Comparison of ENCODE assay signal across 19 cellular contexts in the genomic region with DNA sequence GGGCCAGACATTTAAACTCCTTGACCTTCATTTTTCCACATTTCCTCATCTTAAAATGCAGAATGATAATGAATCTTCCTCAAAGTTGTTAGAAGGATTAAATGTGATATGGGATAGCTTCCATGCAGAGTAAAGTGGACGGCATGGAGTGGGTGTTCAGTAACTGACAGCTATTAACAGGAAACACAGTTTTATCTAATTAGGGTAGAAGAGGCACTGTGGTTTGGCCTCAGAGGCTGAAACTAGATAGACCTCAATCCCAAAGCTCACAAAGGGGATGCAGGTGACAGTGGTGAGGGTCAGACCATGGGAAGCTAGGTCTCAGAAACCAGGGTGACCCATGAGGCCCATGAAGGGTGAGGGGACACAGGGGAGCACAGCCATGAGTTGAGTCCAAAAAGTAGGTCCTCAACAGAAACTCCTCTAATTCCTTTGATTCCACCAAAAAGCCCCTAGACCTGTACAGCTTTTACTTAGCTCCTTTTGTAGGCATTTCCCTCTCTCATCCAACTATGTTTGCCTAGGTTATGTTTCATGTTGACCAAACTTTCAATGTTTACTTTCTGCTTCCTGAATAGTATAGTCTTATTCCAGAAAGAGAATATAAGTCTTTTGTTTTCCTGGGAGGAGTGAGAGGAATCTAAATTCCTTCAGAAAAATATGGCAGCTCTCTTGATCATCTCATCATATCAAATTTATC. TPM values are rescaled to one million over a fixed set of nuclear protein-coding genes. Genes with fewer than 3 reads are reported as not detected.
A peak's percentile ranks its signal among the peaks of the same experiment; 100 is the strongest.
DNase-seq lines count a peak whose midpoint lies in the region; ATAC-seq and TF ChIP-seq lines count a peak whose summit lies in the region.
"Had no signal": no experiment of that assay in that cellular context is flagged by ENCODE, and none has a peak within 500 bp of the region (broad histone marks: within the 10 kb centered on the region; RNA-seq: fewer than 3 reads in every experiment).

No MANE protein-coding gene starts in this region.

- BruUV-seq in OCI-LY7 (replicated peaks; lab: Mats Ljungman, UMichigan): no TSS peak

- H3K9me2 ChIP-seq in OCI-LY7 (ENCODE audit: insufficient read depth, low read length): no peaks in the 10 kb centered on the region

- H3K4me2 ChIP-seq in OCI-LY7 (ENCODE audit: low read length): no peak overlapping the region

- TF ChIP-seq RAD21 in liver (IDR thresholded peaks at IDR 0.05): no peak

- POLR2A ChIA-PET in OCI-LY7 (lab: Charles Lee): interaction anchor here (1.4 to 1.5 kb wide), 3 partner anchors 9 to 27 kb away, joined by 3 to 6 read pairs (median 4); no protein-coding TSS in a partner anchor

- no peaks in the 10 kb centered on the region for H3K36me3 Mint-ChIP-seq in activated naive CD8-positive, alpha-beta T cell treated with anti-CD3 and anti-CD28 coated beads for 36 hours
- H3K36me3 Mint-ChIP-seq: activated CD4-positive, alpha-beta memory T cell treated with anti-CD3 and anti-CD28 coated beads for 36 hours; activated naive CD8-positive, alpha-beta T cell treated with anti-CD3 and anti-CD28 coated beads, Interleukin-2, amount 10 ng/mL, durations not matched to agents 7 days and 5 days had no signal

- H3K27ac Mint-ChIP-seq in activated naive CD8-positive, alpha-beta T cell treated with anti-CD3 and anti-CD28 coated beads for 36 hours: no peak overlapping the region
- H3K27ac Mint-ChIP-seq: activated CD4-positive, alpha-beta memory T cell treated with anti-CD3 and anti-CD28 coated beads for 36 hours; activated naive CD8-positive, alpha-beta T cell treated with anti-CD3 and anti-CD28 coated beads, Interleukin-2, amount 10 ng/mL, durations not matched to agents 7 days and 5 days had no signal

- H3K4me3 ChIP-seq in liver (ENCODE audit: low read depth in 1 of 3, low read length in 3 of 3): no peak overlapping the region
- no peak overlapping the region for H3K4me3 ChIP-seq in OCI-LY7 (ENCODE audit: low read depth, low read length, poor library complexity, severe bottlenecking)
- H3K4me3 ChIP-seq: pancreas, SK-N-MC, testis had no signal

- no peaks in the 10 kb centered on the region for H3K27me3 ChIP-seq in liver (ENCODE audit: control insufficient read depth in 4 of 4, insufficient read depth in 4 of 4, low read length in 3 of 4)
- H3K27me3 ChIP-seq: foreskin keratinocyte, pancreas, testis had no signal

- CTCF ChIA-PET in OCI-LY7 (lab: Charles Lee; ENCODE audit: unreplicated experiment): no interaction called here

- H3K27ac ChIP-seq in liver (ENCODE audit: low read depth in 1 of 2, low read length in 2 of 2) (peak overlapping the region; percentile 70 to 73), OCI-LY7 (ENCODE audit: low read depth, low read length, poor library complexity, severe bottlenecking) (no peak overlapping the region)
- H3K27ac ChIP-seq: foreskin keratinocyte, pancreas, SK-N-MC, testis had no signal

- H2AFZ ChIP-seq in OCI-LY7 (ENCODE audit: low read length): no peak overlapping the region

- H3K27me3 Mint-ChIP-seq in activated naive CD8-positive, alpha-beta T cell treated with anti-CD3 and anti-CD28 coated beads for 36 hours: no peaks in the 10 kb centered on the region
- H3K27me3 Mint-ChIP-seq: activated CD4-positive, alpha-beta memory T cell treated with anti-CD3 and anti-CD28 coated beads for 36 hours; activated naive CD8-positive, alpha-beta T cell treated with anti-CD3 and anti-CD28 coated beads, Interleukin-2, amount 10 ng/mL, durations not matched to agents 7 days and 5 days had no signal

- 77% methylated on average over 1 of the region's 1 CpG for WGBS in liver

- DNase-seq in activated naive CD8-positive, alpha-beta T cell treated with anti-CD3 and anti-CD28 coated beads for 36 hours: no peak
- DNase-seq in OCI-LY7 (ENCODE audit: low spot score) (no peak), HuH-7.5 (ENCODE audit: low spot score) (no peak)
- DNase-seq: activated CD4-positive, alpha-beta memory T cell treated with anti-CD3 and anti-CD28 coated beads for 36 hours; activated naive CD8-positive, alpha-beta T cell treated with anti-CD3 and anti-CD28 coated beads, Interleukin-2, amount 10 ng/mL, durations not matched to agents 7 days and 5 days; activated T-cell treated with anti-CD3 and anti-CD28 coated beads, Interleukin-2, amount 50 U/mL, for 4 hours; AML-193; foreskin keratinocyte; left ventricle myocardium superior; NCI-H187 treated with DMSO at 0.1 percent for 48 hours; NCI-H524 treated with DMSO at 0.1 percent for 48 hours; pancreas; stimulated activated CD4-positive, alpha-beta T cell treated with anti-CD3 and anti-CD28 coated beads, Interleukin-4, amount 100 ng/mL, for 4 hours; testis had no signal

- peaks cover 12 to 65% (median 29%) of the 10 kb centered on the region in 4 donors for H3K4me1 ChIP-seq in liver (ENCODE audit: control insufficient read depth in 4 of 4, insufficient read depth in 4 of 4, low read length in 3 of 4)
- H3K4me1 ChIP-seq in OCI-LY7 (ENCODE audit: insufficient read depth, low read length, poor library complexity, severe bottlenecking): no peaks in the 10 kb centered on the region
- H3K4me1 ChIP-seq: foreskin keratinocyte, pancreas, testis had no signal

- no peaks in the 10 kb centered on the region for H4K20me1 ChIP-seq in OCI-LY7 (ENCODE audit: insufficient read depth, low read length)

- H3K4me3 Mint-ChIP-seq in activated naive CD8-positive, alpha-beta T cell treated with anti-CD3 and anti-CD28 coated beads for 36 hours: no peak overlapping the region
- H3K4me3 Mint-ChIP-seq: activated CD4-positive, alpha-beta memory T cell treated with anti-CD3 and anti-CD28 coated beads for 36 hours; activated naive CD8-positive, alpha-beta T cell treated with anti-CD3 and anti-CD28 coated beads, Interleukin-2, amount 10 ng/mL, durations not matched to agents 7 days and 5 days; activated T-cell treated with anti-CD3 and anti-CD28 coated beads, Interleukin-2, amount 50 U/mL, for 4 hours had no signal

- H3K36me3 ChIP-seq in liver (ENCODE audit: control insufficient read depth in 4 of 4, insufficient read depth in 3 of 4, low read depth in 1 of 4, low read length in 3 of 4) (no peaks in the 10 kb centered on the region), OCI-LY7 (ENCODE audit: insufficient read depth, low read length) (no peaks in the 10 kb centered on the region)
- H3K36me3 ChIP-seq: pancreas had no signal

- no peaks in the 10 kb centered on the region for H3K4me1 Mint-ChIP-seq in activated naive CD8-positive, alpha-beta T cell treated with anti-CD3 and anti-CD28 coated beads for 36 hours
- H3K4me1 Mint-ChIP-seq: activated naive CD8-positive, alpha-beta T cell treated with anti-CD3 and anti-CD28 coated beads, Interleukin-2, amount 10 ng/mL, durations not matched to agents 7 days and 5 days had no signal

- no peak overlapping the region for H3K9ac ChIP-seq in liver (ENCODE audit: low read depth in 1 of 2, low read length in 2 of 2)

- no peaks in the 10 kb centered on the region for H3K79me2 ChIP-seq in OCI-LY7 (ENCODE audit: insufficient read depth, low read depth, low read length)

- intact Hi-C loops in OCI-LY7 (cut with micrococcal nuclease; ENCODE audit: unreplicated experiment): no loop called here

- TF ChIP-seq CTCF in liver (IDR thresholded peaks at IDR 0.05; ENCODE audit: low read depth, low read length, missing input control) (no peak), OCI-LY7 (conservative IDR thresholded peaks at IDR 0.05; ENCODE audit: low read length) (no peak)

- ATAC-seq in GM18502 (IDR thresholded peaks at IDR 0.05; ENCODE audit: poor library complexity, unreplicated experiment): peak; percentile 69
- peak; percentile 65 for ATAC-seq in GM21423 (IDR thresholded peaks at IDR 0.05; ENCODE audit: unreplicated experiment)
- peak; percentile 67 for ATAC-seq in HG03457 (IDR thresholded peaks at IDR 0.05; ENCODE audit: unreplicated experiment)
- ATAC-seq: activated T-cell treated with anti-CD3 and anti-CD28 coated beads, Interleukin-2, amount 50 U/mL, for 4 hours; foreskin keratinocyte; left ventricle myocardium superior; pancreas had no signal

- H3K9me3 Mint-ChIP-seq in activated naive CD8-positive, alpha-beta T cell treated with anti-CD3 and anti-CD28 coated beads for 36 hours: no peaks in the 10 kb centered on the region
- H3K9me3 Mint-ChIP-seq: activated CD4-positive, alpha-beta memory T cell treated with anti-CD3 and anti-CD28 coated beads for 36 hours; activated naive CD8-positive, alpha-beta T cell treated with anti-CD3 and anti-CD28 coated beads, Interleukin-2, amount 10 ng/mL, durations not matched to agents 7 days and 5 days; activated T-cell treated with anti-CD3 and anti-CD28 coated beads, Interleukin-2, amount 50 U/mL, for 4 hours had no signal

- H3K9me3 ChIP-seq in liver (ENCODE audit: control insufficient read depth in 4 of 4, low read length in 3 of 4) (no peaks in the 10 kb centered on the region), OCI-LY7 (ENCODE audit: low read length) (no peaks in the 10 kb centered on the region)
- H3K9me3 ChIP-seq: pancreas, testis had no signal

TF ChIP-seq in liver, 16 proteins besides CTCF, POLR2A, EP300 and RAD21 (continues in another document):
- no peak for TF ChIP-seq REST (IDR thresholded peaks at IDR 0.05)
- no peak for TF ChIP-seq HNF4G (IDR thresholded peaks at IDR 0.05)

RNA-seq across cellular contexts. Expression of gene GLDC, which starts 27.9 kb away (rescaled TPM):
- total RNA-seq in liver: 100 to 1,000 TPM in 1 of 2 donors, 10 to 100 TPM in 1; 55.9 to 102 TPM
- polyA plus RNA-seq in liver: 10 to 100 TPM; 26.7 to 62.8 TPM
- total RNA-seq in activated naive CD8-positive, alpha-beta T cell treated with anti-CD3 and anti-CD28 coated beads for 36 hours: under 1 TPM; 0.64 to 0.68 TPM
- not detected in 2 replicates for total RNA-seq in OCI-LY7 (2014; rRNA removed; shearing (Covaris generic))
- not detected in 2 replicates for total RNA-seq in OCI-LY7 (2022)
- total RNA-seq: activated naive CD8-positive, alpha-beta T cell treated with anti-CD3 and anti-CD28 coated beads, Interleukin-2, amount 10 ng/mL, durations not matched to agents 7 days and 5 days; left ventricle myocardium superior had no signal

Comparison
In these comparisons a context has a peak if more than half of its experiments do, and no peak if none do; other contexts are left out.
1. RNA of gene GLDC, which starts 27.9 kb away (total RNA-seq): 55.9 to 102 TPM in liver; 0.64 to 0.68 TPM in activated naive CD8-positive, alpha-beta T cell treated with anti-CD3 and anti-CD28 coated beads for 36 hours and not detected in OCI-LY7; every median in the first group is over 10 times any median in the second.
2. Peak in every context shown above with its lines, with median percentiles within 50 percentile points of each other: ATAC-seq.